ENCODE assay signal across 28 cellular contexts in genomic region chr13:51794959-51795358, GRCh38. TPM values are rescaled to one million over a fixed set of nuclear protein-coding genes. Genes with fewer than 3 reads are reported as not detected.
DNase-seq lines count a peak whose midpoint lies in the region; ATAC-seq and TF ChIP-seq lines count a peak whose summit lies in the region.
"Had no signal": no experiment of that assay in that cellular context is flagged by ENCODE, and none has a peak within 500 bp of the region (broad histone marks: within the 10 kb centered on the region; RNA-seq: fewer than 3 reads in every experiment).

No MANE protein-coding gene starts in this region.

- H3K27ac ChIP-seq in IMR-90 (ENCODE audit: insufficient read depth, low read length) (no peak overlapping the region), SJCRH30 (no peak overlapping the region)
- H3K27ac ChIP-seq: 22Rv1, upper lobe of left lung had no signal

- peak overlapping the region; percentile 9 for H2AK9ac ChIP-seq in IMR-90 (replicated peaks; ENCODE audit: low read depth, low read length, poor library complexity)

- CTCF ChIA-PET in IMR-90 (lab: Yijun Ruan, JAX) = no interaction called here

- peak overlapping the region; percentile 54 for H3K27ac Mint-ChIP-seq in central memory CD8-positive, alpha-beta T cell (ENCODE audit: low read depth)
- H3K27ac Mint-ChIP-seq: activated CD8-positive, alpha-beta T cell treated with anti-CD3 and anti-CD28 coated beads, Interleukin-2, amount 10 ng/mL, durations not matched to agents 7 days and 5 days; activated naive CD4-positive, alpha-beta T cell treated with anti-CD3 and anti-CD28 coated beads, Interleukin-2, amount 10 ng/mL, durations not matched to agents 7 days and 5 days; HFFc6; natural killer cell treated with Interleukin-12 subunit alpha and Interleukin-12 subunit beta and Interleukin-15 and Interleukin-18, amount 100 ng/mL, for 72 hours; progenitor cell of endocrine pancreas; T-helper 2 cell treated with Interferon-gamma antibody and Interleukin-4, amounts not matched to agents 5 μg/mL and 100 μg/mL, for 36 hours; WTC11 had no signal

- no peak for TF ChIP-seq POLR2A in IMR-90 (IDR thresholded peaks at IDR 0.05; ENCODE audit: low read depth, low read length)

- peaks cover 10% of the 10 kb centered on the region for H3K4me1 Mint-ChIP-seq in central memory CD8-positive, alpha-beta T cell

- H3K4ac ChIP-seq in IMR-90 (ENCODE audit: low read depth, low read length) = no peak overlapping the region; the same call in 1 of the 2 replicates

- no peak overlapping the region for H3K9ac ChIP-seq in IMR-90 (ENCODE audit: low read depth, low read length)
- H3K9ac ChIP-seq: SK-N-SH had no signal

- H4K5ac ChIP-seq in IMR-90 (ENCODE audit: low read depth, low read length) = no peak overlapping the region

- no peak overlapping the region for H3K14ac ChIP-seq in IMR-90 (replicated peaks; ENCODE audit: low read depth, low read length)

- POLR2A ChIA-PET in IMR-90 (lab: Charles Lee; ENCODE audit: unreplicated experiment) = no interaction called here

- no peak overlapping the region for H3K23ac ChIP-seq in IMR-90 (ENCODE audit: low read depth, low read length)

- ATAC-seq in IMR-90 (ENCODE audit: low read depth) (no peak), GM18511 (IDR thresholded peaks at IDR 0.05; ENCODE audit: unreplicated experiment) (no peak)
- ATAC-seq in central memory CD8-positive, alpha-beta T cell (replicated peaks; ENCODE audit: extremely low read depth, poor library complexity, severe bottlenecking) = no peak
- ATAC-seq: activated CD8-positive, alpha-beta T cell treated with anti-CD3 and anti-CD28 coated beads, Interleukin-2, amount 10 ng/mL, durations not matched to agents 7 days and 5 days; natural killer cell treated with Interleukin-12 subunit alpha and Interleukin-12 subunit beta and Interleukin-15 and Interleukin-18, amount 100 ng/mL, for 72 hours; WTC11 had no signal

- TF ChIP-seq CTCF in IMR-90 (conservative IDR thresholded peaks at IDR 0.05; ENCODE audit: low read depth, low read length) = no peak

- H3K36me3 ChIP-seq in IMR-90 (ENCODE audit: control insufficient read depth, insufficient read depth, low read length) (no peaks in the 10 kb centered on the region), SJCRH30 (no peaks in the 10 kb centered on the region)
- H3K36me3 ChIP-seq: upper lobe of left lung had no signal

- in situ Hi-C loops in IMR-90 (cut with MboI; ENCODE audit: low sequenced_read_pairs) = loop anchor here (5.0 kb wide), 1 partner anchor 353 kb away; no protein-coding TSS in a partner anchor

- no peak overlapping the region for H2BK15ac ChIP-seq in IMR-90 (ENCODE audit: low read depth, low read length)

- H3K18ac ChIP-seq in IMR-90 (ENCODE audit: low read depth, low read length) = no peak overlapping the region

- dilution Hi-C loops in IMR-90 (cut with HindIII; ENCODE audit: low sequenced_read_pairs, unreplicated experiment) = no loop called here

- H2BK120ac ChIP-seq in IMR-90 (ENCODE audit: low read depth, low read length) = no peak overlapping the region; the same call in 1 of the 2 replicates

- WGBS in IMR-90 (ENCODE audit: extremely low coverage in 2 of 2, insufficient read length in 1 of 2), 2 experiments = 100% methylated on average over 3 of the region's 4 CpGs; no CpG with 5 or more reads in 1 of the 2 experiments

- no peak overlapping the region for H3K56ac ChIP-seq in IMR-90 (ENCODE audit: extremely low read depth, insufficient read depth, low read length)

- DNase-seq in DMS79 treated with DMSO at 0.1 percent for 48 hours (lab: John Stamatoyannopoulos, UW) (peak; percentile 12), DMS79 (lab: John Stamatoyannopoulos, UW) (no peak), IMR-90 (no peak), retina (peak; percentile 47), SJCRH30 (no peak), GDM1 (lab: John Stamatoyannopoulos, UW) (no peak)
- no peak for DNase-seq in central memory CD8-positive, alpha-beta T cell (ENCODE audit: low spot score in 2 of 2)
- DNase-seq: activated CD8-positive, alpha-beta T cell treated with anti-CD3 and anti-CD28 coated beads, Interleukin-2, amount 10 ng/mL, durations not matched to agents 7 days and 5 days; activated naive CD4-positive, alpha-beta T cell treated with anti-CD3 and anti-CD28 coated beads, Interleukin-2, amount 10 ng/mL, durations not matched to agents 7 days and 5 days; anterior cingulate cortex; Calu3; HFFc6; NCI-H1436; NCI-H226; SK-N-SH; stimulated activated CD4-positive, alpha-beta T cell treated with anti-CD3 and anti-CD28 coated beads, Interleukin-2, amount 100 ng/mL, for 24 hours; upper lobe of left lung had no signal

- no peak overlapping the region for H2BK5ac ChIP-seq in IMR-90 (ENCODE audit: low read depth, low read length, poor library complexity, severe bottlenecking)

- H3K4me3 ChIP-seq in IMR-90 (ENCODE audit: insufficient read depth, low read depth, low read length) (no peak overlapping the region), SJCRH30 (no peak overlapping the region)
- H3K4me3 ChIP-seq: upper lobe of left lung had no signal

- H2BK20ac ChIP-seq in IMR-90 (ENCODE audit: low read depth, low read length) = no peak overlapping the region

- no peaks in the 10 kb centered on the region for H3K9me3 ChIP-seq in IMR-90 (ENCODE audit: control insufficient read depth, insufficient read depth, low read length)
- no peaks in the 10 kb centered on the region for H3K9me3 ChIP-seq in SJCRH30 (replicated peaks)
- H3K9me3 ChIP-seq: SK-N-SH, upper lobe of left lung had no signal

- H3K4me1 ChIP-seq in IMR-90 (ENCODE audit: control insufficient read depth, insufficient read depth, low read length) = peaks cover 10% of the 10 kb centered on the region
- H3K4me1 ChIP-seq in SJCRH30 = peaks cover 13% of the 10 kb centered on the region

- peak overlapping the region; percentile 48; the same call in 1 of the 2 replicates for H4K91ac ChIP-seq in IMR-90 (ENCODE audit: insufficient read depth, low read depth, low read length)

- H4K20me1 ChIP-seq in IMR-90 (ENCODE audit: insufficient read depth, low read length) = no peaks in the 10 kb centered on the region

- H2AFZ ChIP-seq in IMR-90 (replicated peaks; ENCODE audit: low read length, poor library complexity) = no peak overlapping the region

- BruUV-seq in IMR-90 (replicated peaks; lab: Mats Ljungman, UMichigan) = no TSS peak

- intact Hi-C loops in IMR-90 (cut with micrococcal nuclease) = no loop called here

- H3K27me3 ChIP-seq in IMR-90 (ENCODE audit: control insufficient read depth, insufficient read depth, low read length) = no peaks in the 10 kb centered on the region
- no peaks in the 10 kb centered on the region for H3K27me3 ChIP-seq in SJCRH30
- H3K27me3 ChIP-seq: upper lobe of left lung had no signal

- no peak overlapping the region for H3K4me2 ChIP-seq in IMR-90 (ENCODE audit: low read depth, low read length)
- H3K4me2 ChIP-seq: SK-N-SH had no signal

- H3K27me3 Mint-ChIP-seq in central memory CD8-positive, alpha-beta T cell = no peaks in the 10 kb centered on the region
- H3K27me3 Mint-ChIP-seq: activated naive CD4-positive, alpha-beta T cell treated with anti-CD3 and anti-CD28 coated beads, Interleukin-2, amount 10 ng/mL, durations not matched to agents 7 days and 5 days; progenitor cell of endocrine pancreas; stimulated activated naive CD8-positive, alpha-beta T cell treated with anti-CD3 and anti-CD28 coated beads, Interleukin-15, Interleukin-2, amounts not matched to agents 100 ng/mL and 50 ng/mL, for 24 hours had no signal

- H3K9me1 ChIP-seq in IMR-90 (ENCODE audit: insufficient read depth, low read length) = peaks cover 12% of the 10 kb centered on the region

- 0 out of 4 replicates have a peak, but pooled peaks cover 0 to 5% of the 10 kb centered on the region in 2 experiments for H3K79me1 ChIP-seq in IMR-90 (ENCODE audit: low read depth in 1 of 2, low read length in 2 of 2)

- TF ChIP-seq RAD21 in IMR-90 (IDR thresholded peaks at IDR 0.05; ENCODE audit: low read length) = no peak

- H3K4me3 Mint-ChIP-seq in central memory CD8-positive, alpha-beta T cell = no peak overlapping the region
- H3K4me3 Mint-ChIP-seq: activated CD8-positive, alpha-beta T cell treated with anti-CD3 and anti-CD28 coated beads, Interleukin-2, amount 10 ng/mL, durations not matched to agents 7 days and 5 days; activated naive CD4-positive, alpha-beta T cell treated with anti-CD3 and anti-CD28 coated beads, Interleukin-2, amount 10 ng/mL, durations not matched to agents 7 days and 5 days; HFFc6; natural killer cell treated with Interleukin-12 subunit alpha and Interleukin-12 subunit beta and Interleukin-15 and Interleukin-18, amount 100 ng/mL, for 72 hours; stimulated activated naive CD8-positive, alpha-beta T cell treated with anti-CD3 and anti-CD28 coated beads, Interleukin-15, Interleukin-2, amounts not matched to agents 100 ng/mL and 50 ng/mL, for 24 hours; T-helper 2 cell treated with Interferon-gamma antibody and Interleukin-4, amounts not matched to agents 5 μg/mL and 100 μg/mL, for 36 hours; WTC11 had no signal

- H4K8ac ChIP-seq in IMR-90 (ENCODE audit: low read depth in 2 of 2, low read length in 2 of 2) = no peak overlapping the region

- peaks cover 7% of the 10 kb centered on the region for H3K36me3 Mint-ChIP-seq in central memory CD8-positive, alpha-beta T cell (ENCODE audit: insufficient read depth)
- H3K36me3 Mint-ChIP-seq: natural killer cell treated with Interleukin-12 subunit alpha and Interleukin-12 subunit beta and Interleukin-15 and Interleukin-18, amount 100 ng/mL, for 72 hours; WTC11 had no signal

- no peaks in the 10 kb centered on the region for H3K9me3 Mint-ChIP-seq in central memory CD8-positive, alpha-beta T cell
- H3K9me3 Mint-ChIP-seq: activated naive CD4-positive, alpha-beta T cell treated with anti-CD3 and anti-CD28 coated beads, Interleukin-2, amount 10 ng/mL, durations not matched to agents 7 days and 5 days; HFFc6; natural killer cell treated with Interleukin-12 subunit alpha and Interleukin-12 subunit beta and Interleukin-15 and Interleukin-18, amount 100 ng/mL, for 72 hours; stimulated activated naive CD8-positive, alpha-beta T cell treated with anti-CD3 and anti-CD28 coated beads, Interleukin-15, Interleukin-2, amounts not matched to agents 100 ng/mL and 50 ng/mL, for 24 hours; T-helper 2 cell treated with Interferon-gamma antibody and Interleukin-4, amounts not matched to agents 5 μg/mL and 100 μg/mL, for 36 hours; WTC11 had no signal

- H2AK5ac ChIP-seq in IMR-90 (ENCODE audit: low read depth, low read length) = 0 out of 2 replicates have a peak overlapping the region, but pooled peaks have one; percentile 62

TF ChIP-seq in IMR-90, 13 proteins besides CTCF, POLR2A, EP300 and RAD21 (continues in another document):
- no peak for TF ChIP-seq FOS (IDR thresholded peaks at IDR 0.05; ENCODE audit: low read depth, low read length)

RNA-seq across cellular contexts. Expression of gene DHRS12, which starts 9.0 kb away (rescaled TPM):
- total RNA-seq in IMR-90 (2012; rRNA removed) = 1.3 and 1.9 TPM in 2 replicates
- polyA plus RNA-seq in IMR-90 (2012; rRNA removed) = 1.5 and 1.6 TPM in 2 replicates
- 1.2 and 1.5 TPM in 2 replicates for polyA plus RNA-seq in IMR-90 (2012; cell fraction: cytosol; rRNA removed)
- polyA plus RNA-seq in IMR-90 (2012; cell fraction: nucleus; rRNA removed; ENCODE audit: low replicate concordance) = 3.7 TPM in 2 replicates
- total RNA-seq in SJCRH30 (2014; rRNA removed; shearing (Covaris generic)) = 1.1 and 2.4 TPM in 2 replicates

RNA-seq across cellular contexts. Expression of gene TMEM272, which starts 50.0 kb away (rescaled TPM):
- total RNA-seq in IMR-90 (2012; rRNA removed) = not detected in 2 replicates
- not detected in 2 replicates for polyA plus RNA-seq in IMR-90 (2012; rRNA removed)
- polyA plus RNA-seq in IMR-90 (2012; cell fraction: cytosol; rRNA removed) = not detected in 2 replicates
- not detected in 2 replicates for polyA plus RNA-seq in IMR-90 (2012; cell fraction: nucleus; rRNA removed; ENCODE audit: low replicate concordance)
- not detected in 2 replicates for total RNA-seq in SJCRH30 (2014; rRNA removed; shearing (Covaris generic))
- total RNA-seq: Calu3; glomerular endothelial cell; HFFc6; LHCN-M2; natural killer cell treated with Interleukin-12 subunit alpha and Interleukin-12 subunit beta and Interleukin-15 and Interleukin-18, amount 100 ng/mL, for 72 hours; RPMI7951; skeletal muscle tissue; WTC11 had no signal
- polyA plus RNA-seq: SK-N-SH had no signal

Comparison
In these comparisons a context has a peak if more than half of its experiments do, and no peak if none do; other contexts are left out.
1. DNase-seq: peak in DMS79 treated with DMSO at 0.1 percent for 48 hours (single experiment) and retina (single experiment); none in DMS79 (single experiment), IMR-90 (single experiment), central memory CD8-positive, alpha-beta T cell (0 of 2), SJCRH30 (0 of 2) and GDM1 (single experiment).